28 cellular contexts compared by ENCODE assay signal in the genomic region with DNA sequence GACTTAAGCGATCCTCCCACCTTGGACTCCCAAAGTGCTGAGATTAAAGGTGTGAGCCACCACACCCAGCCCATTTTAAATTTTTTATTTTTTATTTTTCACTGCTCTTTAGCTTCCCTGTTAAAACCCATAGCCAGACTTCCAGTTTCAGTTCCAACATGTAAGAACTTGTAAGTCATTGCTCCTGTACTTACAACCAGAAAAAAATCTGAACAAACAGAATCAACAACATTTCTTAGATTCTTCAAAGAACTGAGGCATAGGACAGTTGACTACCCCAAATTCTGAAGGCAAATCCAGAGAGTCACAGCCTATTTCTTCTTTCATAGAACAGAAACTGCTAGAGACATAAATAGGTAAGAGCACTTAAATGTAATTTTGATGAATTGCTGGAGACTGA. TPM values are rescaled to one million over a fixed set of nuclear protein-coding genes. Genes with fewer than 3 reads are reported as not detected.
A peak's percentile ranks its signal among the peaks of the same experiment; 100 is the strongest.
DNase-seq lines count a peak whose midpoint lies in the region; ATAC-seq, FAIRE-seq and TF ChIP-seq lines count a peak whose summit lies in the region.
"Had no signal": no experiment of that assay in that cellular context is flagged by ENCODE, and none has a peak within 500 bp of the region (broad histone marks: within the 10 kb centered on the region; RNA-seq: fewer than 3 reads in every experiment).

No MANE protein-coding gene starts in this region.

- H3K27ac ChIP-seq in foreskin keratinocyte (no peak overlapping the region), esophagus squamous epithelium (no peak overlapping the region)
- H3K27ac ChIP-seq: BLaER1 had no signal

- no peaks in the 10 kb centered on the region for H3K27me3 Mint-ChIP-seq in mesothelial cell of epicardium (ENCODE audit: low read depth)
- H3K27me3 Mint-ChIP-seq: CD4-positive, alpha-beta memory T cell; CD4-positive, CD25-positive, alpha-beta regulatory T cell had no signal

- H3K4me1 ChIP-seq in foreskin keratinocyte (no peaks in the 10 kb centered on the region), esophagus squamous epithelium (no peaks in the 10 kb centered on the region)
- H3K4me1 ChIP-seq: BE2C, BLaER1 had no signal

- peaks cover 8% of the 10 kb centered on the region for H3K4me1 Mint-ChIP-seq in mesothelial cell of epicardium
- H3K4me1 Mint-ChIP-seq: CD14-positive monocyte; CD8-positive, alpha-beta memory T cell had no signal

- H3K9me3 ChIP-seq in esophagus squamous epithelium, result no peaks in the 10 kb centered on the region
- H3K9me3 ChIP-seq: BE2C, BLaER1 had no signal

- intact Hi-C loops in esophagus squamous epithelium (cut with DNase I), result no loop called here

- peaks cover 5% of the 10 kb centered on the region for H3K36me3 Mint-ChIP-seq in mesothelial cell of epicardium
- H3K36me3 Mint-ChIP-seq: CD14-positive monocyte; CD4-positive, alpha-beta memory T cell had no signal

- DNase-seq in bronchial epithelial cell (ENCODE audit: low read depth) (peak; percentile 59), epithelial cell of esophagus (ENCODE audit: low read depth) (peak; percentile 59), foreskin keratinocyte (peak in 1 of 2 donors; percentile 65), mesothelial cell of epicardium (ENCODE audit: low spot score in 2 of 2, unreplicated experiment in 2 of 2) (no peak), esophagus squamous epithelium (lab: John Stamatoyannopoulos, UW) (no peak), NCI-H146 treated with DMSO at 0.1 percent for 48 hours (lab: John Stamatoyannopoulos, UW; ENCODE audit: unreplicated experiment) (no peak)
- DNase-seq: 8988T; ACHN; BE2C; C1 segment of cervical spinal cord; CD4-positive, alpha-beta memory T cell; CD4-positive, CD25-positive, alpha-beta regulatory T cell; CD8-positive, alpha-beta memory T cell; COR-L47; DMS 273 treated with DMSO at 0.1 percent for 48 hours; DMS153; DMS53; DMS79; DND-41; EL; GDM1 had no signal

- no peak overlapping the region for H3K4me3 Mint-ChIP-seq in mesothelial cell of epicardium
- H3K4me3 Mint-ChIP-seq: CD14-positive monocyte; CD4-positive, alpha-beta memory T cell; CD4-positive, CD25-positive, alpha-beta regulatory T cell; CD8-positive, alpha-beta memory T cell had no signal

- H3K9me3 Mint-ChIP-seq in mesothelial cell of epicardium, result peaks cover 20% of the 10 kb centered on the region
- H3K9me3 Mint-ChIP-seq: CD14-positive monocyte; CD4-positive, alpha-beta memory T cell; CD4-positive, CD25-positive, alpha-beta regulatory T cell; CD8-positive, alpha-beta memory T cell had no signal

- peak overlapping the region; percentile 69 for H3K27ac Mint-ChIP-seq in mesothelial cell of epicardium
- H3K27ac Mint-ChIP-seq: CD14-positive monocyte; CD4-positive, alpha-beta memory T cell; CD4-positive, CD25-positive, alpha-beta regulatory T cell; CD8-positive, alpha-beta memory T cell had no signal

- TF ChIP-seq CTCF in bronchial epithelial cell (IDR thresholded peaks at IDR 0.05; ENCODE audit: insufficient read depth, low read length, severe bottlenecking), result no peak
- TF ChIP-seq CTCF in epithelial cell of esophagus (IDR thresholded peaks at IDR 0.05; ENCODE audit: insufficient read depth, low read depth, low read length, missing control alignments), result no peak
- no peak for TF ChIP-seq CTCF in foreskin keratinocyte (conservative IDR thresholded peaks at IDR 0.05)
- no peak for TF ChIP-seq CTCF in mesothelial cell of epicardium (IDR thresholded peaks at IDR 0.05; ENCODE audit: unreplicated experiment)
- no peak for TF ChIP-seq CTCF in esophagus squamous epithelium (IDR thresholded peaks at IDR 0.05)

- FAIRE-seq in bronchial epithelial cell (lab: Jason Lieb, UNC), result no peak
- FAIRE-seq: A204.1, GM12878, GM12892 had no signal

- ATAC-seq in foreskin keratinocyte (peak; percentile 25), GM18907 (IDR thresholded peaks at IDR 0.05; ENCODE audit: unreplicated experiment) (no peak), GM18502 (IDR thresholded peaks at IDR 0.05; ENCODE audit: poor library complexity, unreplicated experiment) (no peak)
- ATAC-seq: GM12878 had no signal

- no peak for TF ChIP-seq POLR2A in esophagus squamous epithelium (IDR thresholded peaks at IDR 0.05)

- H3K4me3 ChIP-seq in bronchial epithelial cell (ENCODE audit: low read depth, low read length) (no peak overlapping the region), epithelial cell of esophagus (ENCODE audit: low read length) (no peak overlapping the region), esophagus squamous epithelium (no peak overlapping the region)
- H3K4me3 ChIP-seq: BLaER1, GM12878 had no signal

- H3K27me3 ChIP-seq in bronchial epithelial cell (ENCODE audit: control insufficient read depth, insufficient read depth, low read length), result no peaks in the 10 kb centered on the region
- no peaks in the 10 kb centered on the region for H3K27me3 ChIP-seq in foreskin keratinocyte
- H3K27me3 ChIP-seq in esophagus squamous epithelium, result no peaks in the 10 kb centered on the region
- H3K27me3 ChIP-seq: BE2C, BLaER1 had no signal

- 80% methylated on average over 1 of the region's 1 CpG; no CpG with 5 or more reads in 1 of the 2 donors for WGBS in esophagus squamous epithelium, 2 donors

- no peaks in the 10 kb centered on the region for H3K36me3 ChIP-seq in bronchial epithelial cell (ENCODE audit: control insufficient read depth, insufficient read depth, low read length)
- H3K36me3 ChIP-seq in esophagus squamous epithelium, result no peaks in the 10 kb centered on the region
- H3K36me3 ChIP-seq: BE2C, BLaER1 had no signal

RNA-seq across cellular contexts. Expression of gene GPRASP3, which starts 8.1 kb away (rescaled TPM):
- total RNA-seq in bronchial epithelial cell (1.8 and 2.6 TPM in 2 replicates), foreskin keratinocyte (3.6 and 4.3 TPM in 2 replicates), mesothelial cell of epicardium (8.4 to 10.0 TPM (median 8.5 TPM) in 3 replicates), esophagus squamous epithelium (1 to 10 TPM; 1.4 to 3.8 (median 2.5) TPM)
- polyA plus RNA-seq in foreskin keratinocyte, result 1.3 TPM in 2 replicates

RNA-seq across cellular contexts. Expression of gene GPRASP2, which starts 16.4 kb away (rescaled TPM):
- total RNA-seq in bronchial epithelial cell, result 4.2 and 9.6 TPM in 2 replicates
- 9.1 and 9.9 TPM in 2 replicates for total RNA-seq in foreskin keratinocyte
- polyA plus RNA-seq in foreskin keratinocyte, result 2.4 and 2.9 TPM in 2 replicates
- 22.5 to 25.7 TPM (median 23.5 TPM) in 3 replicates for total RNA-seq in mesothelial cell of epicardium
- total RNA-seq in esophagus squamous epithelium, result 10 to 100 TPM in 1 of 4 donors, 1 to 10 TPM in 3; 3.4 to 10.1 (median 6.8) TPM

Comparison
In these comparisons a context has a peak if more than half of its experiments do, and no peak if none do; other contexts are left out.
1. DNase-seq: peak in bronchial epithelial cell (single experiment) and epithelial cell of esophagus (single experiment); none in mesothelial cell of epicardium (0 of 2), esophagus squamous epithelium (single experiment) and NCI-H146 treated with DMSO at 0.1 percent for 48 hours (single experiment).